21 cellular contexts compared by ENCODE assay signal in the genomic region with DNA sequence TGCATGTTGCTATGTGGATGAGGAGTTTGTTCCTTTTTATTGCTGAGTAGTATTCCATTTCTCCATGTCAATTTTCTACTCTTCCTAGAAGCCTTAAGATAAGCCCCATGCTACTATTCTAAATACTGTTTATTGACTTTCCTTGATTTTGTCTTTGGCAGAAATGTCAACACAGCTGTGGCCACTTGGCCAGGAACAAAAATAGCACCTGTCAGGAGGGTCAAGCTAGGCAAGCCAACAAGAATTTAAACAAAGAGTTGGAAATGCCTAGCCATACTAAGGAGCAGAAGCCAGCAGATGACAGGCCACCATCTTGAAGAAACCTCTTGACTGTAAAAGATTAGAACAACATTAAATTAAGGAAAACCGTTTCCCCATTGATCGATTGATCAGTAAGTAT.
"Had no signal": no experiment of that assay in that cellular context is flagged by ENCODE, and none has a peak within 500 bp of the region (broad histone marks: within the 10 kb centered on the region; RNA-seq: fewer than 3 reads in every experiment).

No MANE protein-coding gene starts in this region.

- H3K36me3 ChIP-seq: breast epithelium, gastroesophageal sphincter, pancreas, right atrium auricular region, upper lobe of left lung had no signal

- ATAC-seq: activated CD4-positive, CD25-positive, alpha-beta regulatory T cell treated with anti-CD3 and anti-CD28 coated beads, Interleukin-2, amount 50 U/mL, for 24 hours; activated T-cell treated with anti-CD3 and anti-CD28 coated beads, Interleukin-2, amount 50 U/mL, for 72 hours; gastroesophageal sphincter; psoas muscle had no signal

- DNase-seq: activated CD4-positive, alpha-beta memory T cell treated with anti-CD3 and anti-CD28 coated beads, Interleukin-2, amount 10 ng/mL, durations not matched to agents 7 days and 5 days; activated CD4-positive, alpha-beta T cell treated with anti-CD3 and anti-CD28 coated beads, Interleukin-2, amount 10 ng/mL, durations not matched to agents 24 days and 14 days; activated effector memory CD4-positive, alpha-beta T cell treated with Interleukin-2 at 50 U/mL for 16 hours; activated naive CD4-positive, alpha-beta T cell treated with anti-CD3 and anti-CD28 coated beads for 36 hours; activated naive CD8-positive, alpha-beta T cell treated with anti-CD3 and anti-CD28 coated beads, Interleukin-2, amount 10 ng/mL, durations not matched to agents 7 days and 5 days; activated T-cell treated with anti-CD3 and anti-CD28 coated beads, Interleukin-2, amount 50 U/mL, for 72 hours; amniotic stem cell; dorsolateral prefrontal cortex; kidney; nephron progenitor cell; pancreas; psoas muscle; stimulated activated CD4-positive, alpha-beta T cell treated with anti-CD3 and anti-CD28 coated beads, Interleukin-4, amount 100 ng/mL, for 24 hours; stimulated activated naive CD4-positive, alpha-beta T cell treated with Interleukin-2 at 50 U/mL for 16 hours; upper lobe of left lung had no signal

- H3K9me3 ChIP-seq: breast epithelium, gastroesophageal sphincter, pancreas, psoas muscle, right atrium auricular region, upper lobe of left lung had no signal

- H3K4me3 ChIP-seq: breast epithelium, dorsolateral prefrontal cortex, gastroesophageal sphincter, lung, pancreas, psoas muscle, right atrium auricular region, upper lobe of left lung had no signal

- H3K27me3 ChIP-seq: breast epithelium, dorsolateral prefrontal cortex, gastroesophageal sphincter, pancreas, right atrium auricular region, upper lobe of left lung had no signal

- H3K27ac ChIP-seq: breast epithelium, dorsolateral prefrontal cortex, gastroesophageal sphincter, pancreas, psoas muscle, right atrium auricular region, upper lobe of left lung, VCaP had no signal

- H3K4me1 ChIP-seq: breast epithelium had no signal
